ENCODE assay signal across 1 cellular context in the genomic region with DNA sequence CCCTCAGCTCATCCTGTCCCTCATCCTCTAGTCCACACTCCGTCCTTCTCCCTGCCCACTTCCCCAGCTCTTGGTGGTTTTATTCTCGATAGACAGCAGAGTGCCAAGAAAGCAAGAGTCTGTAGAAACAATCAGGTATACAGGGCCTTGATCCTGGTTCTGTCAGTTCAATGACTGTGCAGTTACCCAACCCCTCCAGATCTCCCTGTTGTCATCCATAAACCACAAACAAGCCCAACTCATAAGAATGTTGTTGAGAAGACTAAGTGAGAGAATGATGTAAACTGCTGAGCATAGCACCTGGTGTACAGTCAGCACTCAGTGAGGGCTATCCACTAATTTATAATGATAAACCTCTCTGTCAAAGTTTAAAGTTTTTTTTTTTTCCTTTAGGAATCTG.
TF ChIP-seq lines count a peak whose summit lies in the region.

No MANE protein-coding gene starts in this region.

TF ChIP-seq in SK-N-SH treated with all-trans-retinoic acid at 6 μM for 48 hours, 23 proteins besides CTCF, POLR2A, EP300 and RAD21 (continued from another document):
- TF ChIP-seq, protein P1, sequence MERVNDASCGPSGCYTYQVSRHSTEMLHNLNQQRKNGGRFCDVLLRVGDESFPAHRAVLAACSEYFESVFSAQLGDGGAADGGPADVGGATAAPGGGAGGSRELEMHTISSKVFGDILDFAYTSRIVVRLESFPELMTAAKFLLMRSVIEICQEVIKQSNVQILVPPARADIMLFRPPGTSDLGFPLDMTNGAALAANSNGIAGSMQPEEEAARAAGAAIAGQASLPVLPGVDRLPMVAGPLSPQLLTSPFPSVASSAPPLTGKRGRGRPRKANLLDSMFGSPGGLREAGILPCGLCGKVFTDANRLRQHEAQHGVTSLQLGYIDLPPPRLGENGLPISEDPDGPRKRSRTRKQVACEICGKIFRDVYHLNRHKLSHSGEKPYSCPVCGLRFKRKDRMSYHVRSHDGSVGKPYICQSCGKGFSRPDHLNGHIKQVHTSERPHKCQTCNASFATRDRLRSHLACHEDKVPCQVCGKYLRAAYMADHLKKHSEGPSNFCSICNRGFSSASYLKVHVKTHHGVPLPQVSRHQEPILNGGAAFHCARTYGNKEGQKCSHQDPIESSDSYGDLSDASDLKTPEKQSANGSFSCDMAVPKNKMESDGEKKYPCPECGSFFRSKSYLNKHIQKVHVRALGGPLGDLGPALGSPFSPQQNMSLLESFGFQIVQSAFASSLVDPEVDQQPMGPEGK (CRISPR knock-in tag; IDR thresholded peaks at IDR 0.05; ENCODE audit: borderline replicate concordance): no peak
- TF ChIP-seq ZNF70 (CRISPR knock-in tag; IDR thresholded peaks at IDR 0.05): no peak
- TF ChIP-seq, protein P2, sequence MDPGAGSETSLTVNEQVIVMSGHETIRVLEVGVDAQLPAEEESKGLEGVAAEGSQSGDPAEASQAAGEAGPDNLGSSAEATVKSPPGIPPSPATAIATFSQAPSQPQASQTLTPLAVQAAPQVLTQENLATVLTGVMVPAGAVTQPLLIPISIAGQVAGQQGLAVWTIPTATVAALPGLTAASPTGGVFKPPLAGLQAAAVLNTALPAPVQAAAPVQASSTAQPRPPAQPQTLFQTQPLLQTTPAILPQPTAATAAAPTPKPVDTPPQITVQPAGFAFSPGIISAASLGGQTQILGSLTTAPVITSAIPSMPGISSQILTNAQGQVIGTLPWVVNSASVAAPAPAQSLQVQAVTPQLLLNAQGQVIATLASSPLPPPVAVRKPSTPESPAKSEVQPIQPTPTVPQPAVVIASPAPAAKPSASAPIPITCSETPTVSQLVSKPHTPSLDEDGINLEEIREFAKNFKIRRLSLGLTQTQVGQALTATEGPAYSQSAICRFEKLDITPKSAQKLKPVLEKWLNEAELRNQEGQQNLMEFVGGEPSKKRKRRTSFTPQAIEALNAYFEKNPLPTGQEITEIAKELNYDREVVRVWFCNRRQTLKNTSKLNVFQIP (CRISPR knock-in tag; IDR thresholded peaks at IDR 0.05; ENCODE audit: borderline replicate concordance, low read depth): no peak
